In genomic region chr16:65754799-65755691, GRCh38 we compare ENCODE assay signal across 18 cellular contexts.
DNase-seq lines count a peak whose midpoint lies in the region; ATAC-seq and TF ChIP-seq lines count a peak whose summit lies in the region.
"Had no signal": no experiment of that assay in that cellular context is flagged by ENCODE, and none has a peak within 500 bp of the region (broad histone marks: within the 10 kb centered on the region; RNA-seq: fewer than 3 reads in every experiment).

No MANE protein-coding gene starts in this region.

- H3K36me3 ChIP-seq in left ventricle myocardium inferior: no peaks in the 10 kb centered on the region
- H3K36me3 ChIP-seq in mucosa of descending colon (ENCODE audit: low read depth): no peaks in the 10 kb centered on the region
- H3K36me3 ChIP-seq in ascending aorta: no peaks in the 10 kb centered on the region
- H3K36me3 ChIP-seq: MG63, tibial artery had no signal

- ATAC-seq in left cardiac atrium (peak in 1 of 2 donors; percentile 16), mucosa of descending colon (peak; percentile 40)
- ATAC-seq: activated T-cell treated with anti-CD3 and anti-CD28 coated beads, Interleukin-2, amount 50 U/mL, for 72 hours; stimulated activated memory B cell treated with anti-CD40 and anti-IgM and Interleukin-4, amounts not matched to agents 10 μg/mL and 1 μg/mL and 100 μg/mL, for 72 hours had no signal

- no peak overlapping the region for H3K27ac ChIP-seq in left ventricle myocardium inferior (replicated peaks)
- no peak overlapping the region for H3K27ac ChIP-seq in ascending aorta
- H3K27ac ChIP-seq: 22Rv1, tibial artery had no signal

- H3K4me1 ChIP-seq in left ventricle myocardium inferior (no peaks in the 10 kb centered on the region), mucosa of descending colon (ENCODE audit: low read depth) (no peaks in the 10 kb centered on the region), ascending aorta (no peaks in the 10 kb centered on the region)
- H3K4me1 ChIP-seq: tibial artery had no signal

- intact Hi-C loops in left cardiac atrium (cut with DNase I) (no loop called here), left ventricle myocardium inferior (cut with micrococcal nuclease) (no loop called here), mucosa of descending colon (cut with DNase I, micrococcal nuclease) (no loop called here), ascending aorta (cut with DNase I) (no loop called here)

- no peaks in the 10 kb centered on the region for H3K9me3 ChIP-seq in left ventricle myocardium inferior (replicated peaks)
- no peaks in the 10 kb centered on the region for H3K9me3 ChIP-seq in mucosa of descending colon
- no peaks in the 10 kb centered on the region for H3K9me3 ChIP-seq in ascending aorta
- H3K9me3 ChIP-seq: MG63, tibial artery had no signal

- H3K27me3 ChIP-seq in left ventricle myocardium inferior (ENCODE audit: low read depth) (peaks cover 37% of the 10 kb centered on the region), ascending aorta (no peaks in the 10 kb centered on the region)
- H3K27me3 ChIP-seq: MG63, tibial artery had no signal

- H3K4me3 ChIP-seq in left ventricle myocardium inferior (no peak overlapping the region), mucosa of descending colon (no peak overlapping the region), ascending aorta (no peak overlapping the region)
- H3K4me3 ChIP-seq: MG63, tibial artery had no signal

- DNase-seq in left cardiac atrium (peak; percentile 23), left ventricle myocardium inferior (no peak), dedifferentiated amniotic fluid mesenchymal stem cell (ENCODE audit: extremely low spot score) (peak; percentile 60), mucosa of descending colon (peak in 2 of 3 donors; percentile 25 to 40), ureter (ENCODE audit: low spot score) (peak; percentile 47), nucleus accumbens (lab: John Stamatoyannopoulos, UW) (no peak), NCI-H1092 (lab: John Stamatoyannopoulos, UW) (no peak), ascending aorta (ENCODE audit: low spot score in 2 of 2) (no peak)
- DNase-seq: activated CD4-positive, alpha-beta memory T cell treated with anti-CD3 and anti-CD28 coated beads, Interleukin-2, amount 10 ng/mL, durations not matched to agents 7 days and 5 days; activated T-cell treated with anti-CD3 and anti-CD28 coated beads, Interleukin-2, amount 50 U/mL, for 72 hours; cerebellar nuclear complex; head of caudate nucleus; MG63; NCI-H2029 treated with DMSO at 0.1 percent for 48 hours; NCI-H526 treated with DMSO at 0.1 percent for 48 hours; tibial artery had no signal

- no peak for TF ChIP-seq CTCF in left ventricle myocardium inferior (IDR thresholded peaks at IDR 0.05; ENCODE audit: borderline replicate concordance)
- no peak for TF ChIP-seq CTCF in mucosa of descending colon (IDR thresholded peaks at IDR 0.05)
- no peak for TF ChIP-seq CTCF in ascending aorta (IDR thresholded peaks at IDR 0.05)

Comparison
In these comparisons a context has a peak if more than half of its experiments do, and no peak if none do; other contexts are left out.
1. DNase-seq: peak in left cardiac atrium (single experiment), dedifferentiated amniotic fluid mesenchymal stem cell (single experiment), mucosa of descending colon (2 of 3) and ureter (single experiment); none in left ventricle myocardium inferior (single experiment), nucleus accumbens (0 of 56), NCI-H1092 (single experiment) and ascending aorta (0 of 2).